11 cellular contexts compared by ENCODE assay signal in the genomic region with DNA sequence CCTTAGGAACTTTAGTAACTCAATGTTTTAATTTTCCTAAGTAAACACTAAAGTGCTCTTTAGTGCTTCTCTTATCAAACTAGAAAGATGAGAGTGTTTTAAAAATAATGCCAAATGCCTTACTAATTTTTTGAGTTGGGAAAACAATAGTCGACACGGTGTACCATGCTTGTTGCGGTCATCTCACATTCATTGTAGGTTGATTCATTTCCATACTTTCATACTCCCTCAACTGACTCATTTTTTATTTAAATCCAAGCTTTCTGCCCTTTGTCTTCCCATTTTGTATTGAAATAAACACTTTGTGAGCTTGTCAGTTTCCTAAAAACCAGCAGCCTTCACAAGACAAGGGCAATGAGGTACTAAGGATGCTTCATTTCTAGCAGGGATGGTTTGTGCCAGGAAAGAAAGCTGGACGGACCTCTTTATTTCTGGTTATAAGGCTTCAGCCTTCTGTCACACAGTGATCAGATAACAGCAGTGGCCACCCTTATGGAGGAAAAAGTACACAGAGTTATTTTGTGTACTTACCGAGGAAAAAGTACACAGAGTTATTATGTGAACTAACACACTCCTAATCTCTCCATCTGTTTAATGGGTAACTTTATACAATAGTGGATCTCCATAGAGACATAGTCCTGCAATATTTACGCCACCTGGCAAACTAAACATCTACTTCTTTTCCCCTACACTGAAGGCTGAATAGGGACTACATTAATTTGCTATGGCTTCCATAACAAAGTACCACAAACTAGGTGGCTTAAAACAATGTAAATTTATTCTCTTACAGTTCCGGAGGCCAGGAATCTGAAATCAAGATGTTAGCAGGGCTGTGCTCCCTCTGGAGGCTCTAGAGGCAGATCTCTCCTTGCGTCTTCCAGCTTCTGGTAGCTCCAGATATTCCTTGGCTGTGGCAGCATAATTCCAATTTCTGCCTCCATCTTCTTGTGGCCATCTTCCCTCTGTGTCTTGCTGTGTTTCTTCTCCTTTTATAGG. TPM values are rescaled to one million over a fixed set of nuclear protein-coding genes. Genes with fewer than 3 reads are reported as not detected.
DNase-seq lines count a peak whose midpoint lies in the region; ATAC-seq and TF ChIP-seq lines count a peak whose summit lies in the region.
"Had no signal": no experiment of that assay in that cellular context is flagged by ENCODE, and none has a peak within 500 bp of the region (broad histone marks: within the 10 kb centered on the region; RNA-seq: fewer than 3 reads in every experiment).

No MANE protein-coding gene starts in this region.

- H2AFZ ChIP-seq in mammary epithelial cell (ENCODE audit: low read depth, low read length) (no peak overlapping the region), SK-N-SH (ENCODE audit: low read depth) (peak overlapping the region; percentile 68; the same call in 1 of the 2 replicates)

- no peak overlapping the region for H3K9ac ChIP-seq in mammary epithelial cell (ENCODE audit: insufficient read depth, low read length)
- peak overlapping the region; percentile 71 for H3K9ac ChIP-seq in SK-N-SH

- no peak for TF ChIP-seq EP300 in SK-N-SH (IDR thresholded peaks at IDR 0.05; ENCODE audit: borderline replicate concordance in 1 of 2, low read depth in 1 of 2, low read length in 1 of 2)

- H3F3A ChIP-seq in SK-N-SH (replicated peaks; ENCODE audit: insufficient read depth), result peaks cover 17% of the 10 kb centered on the region

- H3K9me2 ChIP-seq in SK-N-SH, result no peaks in the 10 kb centered on the region

- DNase-seq in T47D (ENCODE audit: low read depth in 1 of 2, low spot score in 1 of 2) (peak; percentile 31 to 89), mammary epithelial cell (no peak), SK-N-SH (no peak), foreskin keratinocyte (peak in 1 of 2 donors; percentile 46), medulla oblongata (ENCODE audit: extremely low spot score) (no peak), epidermal melanocyte (ENCODE audit: insufficient read length, low spot score) (no peak)
- DNase-seq: activated B cell treated with CpG ODN at 0.5 μM for 24 hours, NCI-H446 had no signal

- whole genome bisulfite sequencing in mammary epithelial cell (ENCODE audit: low coverage, missing lambda C conversion rate), result 72% methylated on average over 8 of the region's 8 CpGs
- 79% methylated on average over 8 of the region's 8 CpGs for WGBS in SK-N-SH (ENCODE audit: low lambda C conversion rate)
- WGBS in urinary bladder, result 60% methylated on average over 8 of the region's 8 CpGs

- H3K27me3 ChIP-seq in mammary epithelial cell (ENCODE audit: insufficient read depth, low read length), result no peaks in the 10 kb centered on the region
- H3K27me3 ChIP-seq in SK-N-SH (ENCODE audit: insufficient read depth), result no peaks in the 10 kb centered on the region
- H3K27me3 ChIP-seq in foreskin keratinocyte, result peaks cover 2% of the 10 kb centered on the region

- H3K4me3 ChIP-seq in mammary epithelial cell (replicated peaks in 1 of 3; ENCODE audit: insufficient read depth in 1 of 3, low read depth in 2 of 3, low read length in 3 of 3) (no peak overlapping the region), SK-N-SH (ENCODE audit: low read depth in 2 of 2, low read length in 1 of 2) (no peak overlapping the region), urinary bladder (ENCODE audit: low read depth, low read length) (no peak overlapping the region)
- H3K4me3 ChIP-seq: GM12878 had no signal

- in situ Hi-C loops in T47D (cut with HindIII; ENCODE audit: low pct_unique_long_range_greater_than_20kb, low sequenced_read_pairs), result no loop called here
- in situ Hi-C loops in mammary epithelial cell (cut with MboI; ENCODE audit: low sequenced_read_pairs in 2 of 2), result loop anchor here in 1 of 2 donors (10.0 kb wide), 1 partner anchor 301 kb away; no protein-coding TSS in a partner anchor

- peaks cover 3% of the 10 kb centered on the region for H3K9me3 ChIP-seq in mammary epithelial cell (replicated peaks; ENCODE audit: insufficient read depth, low read length)
- peaks cover 5% of the 10 kb centered on the region; the same call in 1 of the 2 replicates for H3K9me3 ChIP-seq in SK-N-SH

- H4K20me1 ChIP-seq in mammary epithelial cell (ENCODE audit: insufficient read depth, low read length), result no peaks in the 10 kb centered on the region
- no peaks in the 10 kb centered on the region for H4K20me1 ChIP-seq in SK-N-SH (ENCODE audit: insufficient read depth)

- H3K79me2 ChIP-seq in mammary epithelial cell (ENCODE audit: insufficient read depth, low read length), result no peaks in the 10 kb centered on the region
- no peaks in the 10 kb centered on the region for H3K79me2 ChIP-seq in SK-N-SH (ENCODE audit: insufficient read depth)

- no peaks in the 10 kb centered on the region for H3K4me1 ChIP-seq in mammary epithelial cell (ENCODE audit: insufficient read depth, low read length)
- H3K4me1 ChIP-seq in SK-N-SH (ENCODE audit: control insufficient read depth in 1 of 2, insufficient read depth in 2 of 2, low read depth in 1 of 2, low read length in 1 of 2), result peaks cover 0 to 20% of the 10 kb centered on the region in 2 experiments
- H3K4me1 ChIP-seq in foreskin keratinocyte, result no peaks in the 10 kb centered on the region
- H3K4me1 ChIP-seq in urinary bladder (ENCODE audit: insufficient read depth), result no peaks in the 10 kb centered on the region

- CTCF ChIA-PET in mammary epithelial cell (lab: Charles Lee; ENCODE audit: low non-redundant PET) (no interaction called here), SK-N-SH (lab: Yijun Ruan, JAX) (interaction anchor here (0.8 to 2.6 kb wide), 4 partner anchors 13 to 442 kb away, joined by 3 to 9 read pairs (median 6); partner anchors contain the start of gene CCDC190)

- peak in 1 of 2 donors; percentile 30 for TF ChIP-seq CTCF in mammary epithelial cell (conservative IDR thresholded peaks at IDR 0.05 in 1 of 2, IDR thresholded peaks at IDR 0.05 in 1 of 2; ENCODE audit: extremely low read depth in 1 of 2, insufficient read depth in 1 of 2, low read depth in 1 of 2, low read length in 2 of 2)
- TF ChIP-seq CTCF in SK-N-SH (IDR thresholded peaks at IDR 0.05), result peak; percentile 45
- TF ChIP-seq CTCF in foreskin keratinocyte (conservative IDR thresholded peaks at IDR 0.05), result peak; percentile 20

- ATAC-seq in foreskin keratinocyte, result peak; percentile 47
- no peak for ATAC-seq in activated CD4-positive, CD25-positive, alpha-beta regulatory T cell treated with anti-CD3 and anti-CD28 coated beads, Interleukin-2, amount 50 U/mL, for 24 hours
- ATAC-seq: GM12878 had no signal

- POLR2A ChIA-PET in SK-N-SH (lab: Yijun Ruan, JAX), result no interaction called here

- no TSS peak for BruUV-seq in mammary epithelial cell (replicated peaks; lab: Mats Ljungman, UMichigan)

- H3K27ac ChIP-seq in mammary epithelial cell (ENCODE audit: insufficient read depth, low read depth, low read length) (no peak overlapping the region), SK-N-SH (ENCODE audit: low read depth in 2 of 2, low read length in 1 of 2) (peak overlapping the region in 1 of 2 experiments; percentile 94; a peak in 2 of 4 replicates), foreskin keratinocyte (no peak overlapping the region), urinary bladder (ENCODE audit: low read depth) (peak overlapping the region; percentile 15)

- TF ChIP-seq RAD21 in SK-N-SH (IDR thresholded peaks at IDR 0.05; ENCODE audit: low read length), result no peak

- no peak overlapping the region for H3K4me2 ChIP-seq in mammary epithelial cell (ENCODE audit: insufficient read depth, low read depth, low read length)
- peak overlapping the region; percentile 33; the same call in 1 of the 2 replicates for H3K4me2 ChIP-seq in SK-N-SH

- dilution Hi-C loops in mammary epithelial cell (cut with HindIII; ENCODE audit: low sequenced_read_pairs), result loop anchor here (25.0 kb wide), 2 partner anchors 313 to 438 kb away; partner anchors contain the start of gene NUF2

- H3K36me3 ChIP-seq in mammary epithelial cell (ENCODE audit: insufficient read depth, low read length) (no peaks in the 10 kb centered on the region), SK-N-SH (replicated peaks in 1 of 2; ENCODE audit: control insufficient read depth in 1 of 2, insufficient read depth in 2 of 2, low read length in 1 of 2) (no peaks in the 10 kb centered on the region), urinary bladder (ENCODE audit: insufficient read depth) (no peaks in the 10 kb centered on the region)

- intact Hi-C loops in mammary epithelial cell (cut with micrococcal nuclease), result loop anchor here (1.0 kb wide), 1 partner anchor 20 kb away; no protein-coding TSS in a partner anchor

TF ChIP-seq in SK-N-SH, 30 proteins besides CTCF, POLR2A, EP300 and RAD21:
- TF ChIP-seq FOSL2 (IDR thresholded peaks at IDR 0.05; ENCODE audit: borderline replicate concordance, low read depth), result peak; percentile 22; the same call in 1 of the 2 replicates
- TF ChIP-seq FOXM1 (IDR thresholded peaks at IDR 0.05; ENCODE audit: low read depth), result no peak

RNA-seq across cellular contexts. Expression of gene CCDC190, which starts 13.0 kb away (rescaled TPM):
- total RNA-seq in mammary epithelial cell, result under 1 TPM in 1 of 2 donors, not detected in 1; 0.33 TPM
- polyA plus RNA-seq in mammary epithelial cell, result not detected
- not detected for polyA minus RNA-seq in mammary epithelial cell
- 0.13 and 0.21 TPM in 2 replicates for polyA plus RNA-seq in SK-N-SH (2012; rRNA removed)
- polyA plus RNA-seq in SK-N-SH (2012; cell fraction: cytosol; rRNA removed), result 0.14 and 0.18 TPM in 2 replicates
- 0.12 and 0.39 TPM in 2 replicates for polyA plus RNA-seq in SK-N-SH (2012; cell fraction: nucleus; rRNA removed)
- total RNA-seq in foreskin keratinocyte, result not detected in 2 replicates
- polyA plus RNA-seq in foreskin keratinocyte, result not detected in 2 replicates
- 0.26 TPM for total RNA-seq in urinary bladder
- 0.04 TPM for polyA plus RNA-seq in urinary bladder
- total RNA-seq: activated B cell treated with CpG ODN at 0.5 μM for 24 hours, GM12878 had no signal
- polyA plus RNA-seq: GM12878 had no signal

Comparison
In these comparisons a context has a peak if more than half of its experiments do, and no peak if none do; other contexts are left out.
1. DNase-seq: peak in T47D (2 of 2); none in mammary epithelial cell (single experiment), SK-N-SH (single experiment), medulla oblongata (single experiment) and epidermal melanocyte (single experiment).